Comparison of ENCODE assay signal across 7 cellular contexts in the genomic region with DNA sequence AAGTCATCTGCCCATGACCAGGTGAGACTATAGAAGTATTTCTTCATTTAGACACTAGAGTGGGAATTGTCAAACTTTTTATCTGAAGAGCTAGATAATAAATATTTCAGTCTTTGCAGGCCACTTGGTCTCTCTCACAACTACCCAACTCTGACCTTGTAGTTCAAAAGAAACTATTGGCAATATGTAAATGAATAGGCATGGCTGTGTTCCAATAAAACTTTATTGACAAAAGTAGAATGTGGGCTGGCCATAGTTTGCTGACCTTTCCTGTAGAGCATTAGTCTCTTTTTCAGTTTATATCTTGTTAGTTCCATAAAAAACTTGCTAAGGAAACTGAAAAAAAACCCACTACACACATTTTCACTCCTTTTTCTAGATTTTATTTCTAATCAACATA.
"Had no signal": no experiment of that assay in that cellular context is flagged by ENCODE, and none has a peak within 500 bp of the region (broad histone marks: within the 10 kb centered on the region; RNA-seq: fewer than 3 reads in every experiment).

No MANE protein-coding gene starts in this region.

- H3K9ac ChIP-seq: KMS-11 had no signal

- DNase-seq: IMR-90, KBM-7, KG1 had no signal

- H3K27ac ChIP-seq: HL-60, KMS-11 had no signal

- H3K4me2 ChIP-seq: KMS-11 had no signal

- FAIRE-seq: HepG2, HTR-8/SVneo had no signal

- ATAC-seq: HepG2 had no signal
